9 cellular contexts compared by ENCODE assay signal in genomic region chr11:32172771-32173170, GRCh38.
DNase-seq lines count a peak whose midpoint lies in the region; ATAC-seq and TF ChIP-seq lines count a peak whose summit lies in the region.
"Had no signal": no experiment of that assay in that cellular context is flagged by ENCODE, and none has a peak within 500 bp of the region (broad histone marks: within the 10 kb centered on the region; RNA-seq: fewer than 3 reads in every experiment).

No MANE protein-coding gene starts in this region.

- H3K9me3 ChIP-seq in adipocyte (ENCODE audit: control insufficient read depth, low read length), result no peaks in the 10 kb centered on the region

- DNase-seq in BJ (ENCODE audit: low read depth) (no peak), adipocyte (ENCODE audit: low read depth) (no peak), left ventricle myocardium superior (peak; percentile 34), foreskin melanocyte (no peak), NCI-H226 (no peak)
- DNase-seq in stimulated activated CD4-positive, alpha-beta T cell treated with anti-CD3 and anti-CD28 coated beads, Interleukin-12 subunit alpha, Interleukin-12 subunit beta, amount 100 ng/mL, for 4 hours, result no peak
- DNase-seq: activated CD4-positive, CD25-positive, alpha-beta regulatory T cell had no signal

- intact Hi-C loops in left ventricle myocardium superior (cut with micrococcal nuclease), result no loop called here

- no peak for TF ChIP-seq CTCF in BJ (IDR thresholded peaks at IDR 0.05; ENCODE audit: insufficient read depth, low read depth, low read length)

- H3K9ac ChIP-seq in adipocyte (ENCODE audit: low read length) (peak overlapping the region; percentile 55), rectal smooth muscle tissue (ENCODE audit: low read length) (no peak overlapping the region)

- no peak overlapping the region for H3K27ac ChIP-seq in rectal smooth muscle tissue (ENCODE audit: low read depth, low read length)

- CTCF ChIA-PET in BJ (lab: Yijun Ruan, JAX), result interaction anchor here (0.6 to 17.8 kb wide), 9 partner anchors 36 to 933 kb away, joined by 3 to 289 read pairs (median 3); no protein-coding TSS in a partner anchor

- H3K4me3 ChIP-seq in BJ (ENCODE audit: low read depth, low read length), result peak overlapping the region; percentile 19
- H3K4me3 ChIP-seq in adipocyte (ENCODE audit: low read length), result peak overlapping the region; percentile 73
- peak overlapping the region; percentile 45 for H3K4me3 ChIP-seq in rectal smooth muscle tissue (ENCODE audit: low read length)

- POLR2A ChIA-PET in BJ (lab: Charles Lee), result interaction anchor here (0.6 kb wide), 1 partner anchor 768 kb away, joined by 4 read pairs; no protein-coding TSS in a partner anchor

- ATAC-seq in left ventricle myocardium superior, result peak; percentile 50
- no peak for ATAC-seq in HG03280 (IDR thresholded peaks at IDR 0.05; ENCODE audit: unreplicated experiment)

- H3K27me3 ChIP-seq in BJ (ENCODE audit: control insufficient read depth, insufficient read depth, low read length), result peaks cover 3% of the 10 kb centered on the region
- H3K27me3 ChIP-seq in adipocyte (replicated peaks; ENCODE audit: control insufficient read depth, insufficient read depth, low read length), result peaks cover 3% of the 10 kb centered on the region
- H3K27me3 ChIP-seq in rectal smooth muscle tissue (ENCODE audit: control insufficient read depth, insufficient read depth, low read length), result no peaks in the 10 kb centered on the region

- H3K4me1 ChIP-seq in adipocyte (ENCODE audit: control insufficient read depth, insufficient read depth, low read length), result peaks cover 12% of the 10 kb centered on the region
- H3K4me1 ChIP-seq in rectal smooth muscle tissue (ENCODE audit: control insufficient read depth, insufficient read depth, low read length), result no peaks in the 10 kb centered on the region

- no peaks in the 10 kb centered on the region for H3K36me3 ChIP-seq in BJ (ENCODE audit: control insufficient read depth, insufficient read depth, low read length)
- H3K36me3 ChIP-seq in adipocyte (ENCODE audit: control insufficient read depth, insufficient read depth, low read length, severe bottlenecking), result no peaks in the 10 kb centered on the region
- no peaks in the 10 kb centered on the region for H3K36me3 ChIP-seq in rectal smooth muscle tissue (ENCODE audit: control insufficient read depth, insufficient read depth, low read length)

Comparison
In these comparisons a context has a peak if more than half of its experiments do, and no peak if none do; other contexts are left out.
1. H3K4me3 ChIP-seq: peak in every context shown above with its lines; median percentile 73 in adipocyte; 45 in rectal smooth muscle tissue; 19 in BJ.